In genomic region chr12:49055092-49055491, GRCh38 we compare ENCODE assay signal across 2 cellular contexts.
TF ChIP-seq lines count a peak whose summit lies in the region.

No MANE protein-coding gene starts in this region.

TF ChIP-seq in SK-N-SH, 30 proteins besides CTCF, POLR2A, EP300 and RAD21:
- TF ChIP-seq ZBTB33 (IDR thresholded peaks at IDR 0.05; ENCODE audit: borderline replicate concordance, low read depth) (no peak), USF1 (IDR thresholded peaks at IDR 0.05; ENCODE audit: borderline replicate concordance, low read depth) (no peak), MXI1 (IDR thresholded peaks at IDR 0.05; ENCODE audit: low read depth, low read length) (no peak), POLR2AphosphoS5 (IDR thresholded peaks at IDR 0.05; ENCODE audit: low read depth, low read length) (no peak), USF2 (IDR thresholded peaks at IDR 0.05; ENCODE audit: borderline replicate concordance, low read depth, low read length) (no peak), MEF2A (IDR thresholded peaks at IDR 0.05; ENCODE audit: borderline replicate concordance, low read depth) (no peak), EZH2phosphoT487 (IDR thresholded peaks at IDR 0.05; ENCODE audit: borderline replicate concordance, low read depth) (no peak), REST (IDR thresholded peaks at IDR 0.05; ENCODE audit: low read depth, low read length) (no peak), CHD2 (IDR thresholded peaks at IDR 0.05; ENCODE audit: low read length, partially characterized antibody) (no peak), YY1 (IDR thresholded peaks at IDR 0.05; ENCODE audit: low read depth) (no peak), GABPA (IDR thresholded peaks at IDR 0.05; ENCODE audit: low read depth) (no peak), TEAD4 (IDR thresholded peaks at IDR 0.05; ENCODE audit: borderline replicate concordance, insufficient read depth) (no peak)
TF ChIP-seq in SK-N-SH: peak in this region for 0.

TF ChIP-seq in SK-N-SH treated with all-trans-retinoic acid at 6 μM for 48 hours, 23 proteins besides CTCF, POLR2A, EP300 and RAD21:
- TF ChIP-seq OSR1 (CRISPR knock-in tag; IDR thresholded peaks at IDR 0.05) (no peak), ISL1 (CRISPR knock-in tag; IDR thresholded peaks at IDR 0.05) (no peak), ZNF565 (CRISPR knock-in tag; conservative IDR thresholded peaks at IDR 0.05; ENCODE audit: low read depth) (no peak), TSHZ2 (CRISPR knock-in tag; IDR thresholded peaks at IDR 0.05) (no peak), CSRNP3 (CRISPR knock-in tag; IDR thresholded peaks at IDR 0.05) (no peak), TOX (CRISPR knock-in tag; IDR thresholded peaks at IDR 0.05; ENCODE audit: borderline replicate concordance) (no peak), TCF4 (CRISPR knock-in tag; IDR thresholded peaks at IDR 0.05; ENCODE audit: borderline replicate concordance) (no peak), ZFP30 (CRISPR knock-in tag; IDR thresholded peaks at IDR 0.05) (no peak), ARNTL (CRISPR knock-in tag; IDR thresholded peaks at IDR 0.05; ENCODE audit: borderline replicate concordance, low read depth) (no peak), ESRRG (CRISPR knock-in tag; IDR thresholded peaks at IDR 0.05) (no peak), POU6F1 (CRISPR knock-in tag; IDR thresholded peaks at IDR 0.05; ENCODE audit: borderline replicate concordance, low read depth) (no peak), BACH2 (CRISPR knock-in tag; IDR thresholded peaks at IDR 0.05; ENCODE audit: borderline replicate concordance) (no peak), CREB5 (CRISPR knock-in tag; IDR thresholded peaks at IDR 0.05; ENCODE audit: low read depth) (no peak), PATZ1 (CRISPR knock-in tag; IDR thresholded peaks at IDR 0.05; ENCODE audit: borderline replicate concordance) (no peak), ZC3H10 (CRISPR knock-in tag; IDR thresholded peaks at IDR 0.05) (no peak), ZNF8 (CRISPR knock-in tag; IDR thresholded peaks at IDR 0.05) (no peak), RARB (CRISPR knock-in tag; IDR thresholded peaks at IDR 0.05) (no peak)
